ENCODE assay signal across 16 cellular contexts in the genomic region with DNA sequence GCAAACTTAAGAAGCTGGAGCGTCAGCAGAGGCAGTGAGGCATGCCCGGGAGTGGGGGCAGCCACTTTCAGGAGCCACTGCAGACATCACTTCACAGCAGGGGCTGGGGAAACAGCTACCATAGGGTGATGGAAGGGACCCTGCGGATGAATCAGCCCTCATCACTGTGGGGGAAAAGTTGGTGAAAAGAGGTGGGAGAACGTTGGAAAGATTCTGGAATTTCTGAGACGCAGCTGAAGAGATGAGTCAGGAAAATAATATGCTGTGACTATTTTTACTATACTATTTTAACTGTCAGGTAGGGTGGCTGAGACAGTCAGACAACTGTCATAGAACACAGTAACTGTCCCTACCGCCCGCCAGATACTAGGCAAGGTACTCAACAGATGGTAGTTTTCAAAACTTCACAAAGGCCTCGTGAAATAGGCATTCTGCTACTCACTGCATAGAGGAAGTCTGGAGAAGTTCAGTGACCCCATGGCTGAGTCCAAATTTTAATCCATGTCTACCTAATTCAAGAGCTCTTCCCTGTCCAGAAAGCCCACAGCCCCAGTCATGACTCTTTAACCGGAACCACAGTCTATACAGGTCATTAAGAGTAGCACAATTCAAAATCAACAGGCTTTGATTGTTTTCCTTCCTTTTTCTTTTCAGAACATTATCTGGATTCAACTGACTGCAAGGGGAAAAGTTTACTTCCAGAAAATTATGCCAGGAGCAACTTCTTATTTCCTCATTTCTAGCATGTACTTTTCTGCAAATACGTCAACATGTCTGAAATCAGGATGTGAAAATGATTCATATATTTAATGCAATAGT. TPM values are rescaled to one million over a fixed set of nuclear protein-coding genes. Genes with fewer than 3 reads are reported as not detected.
DNase-seq lines count a peak whose midpoint lies in the region; ATAC-seq, FAIRE-seq and TF ChIP-seq lines count a peak whose summit lies in the region.
"Had no signal": no experiment of that assay in that cellular context is flagged by ENCODE, and none has a peak within 500 bp of the region (broad histone marks: within the 10 kb centered on the region; RNA-seq: fewer than 3 reads in every experiment).

No MANE protein-coding gene starts in this region.

- H3K36me3 ChIP-seq in astrocyte (ENCODE audit: insufficient read depth, low read length) (no peaks in the 10 kb centered on the region), skeletal muscle tissue (ENCODE audit: control insufficient read depth in 3 of 3, insufficient read depth in 3 of 3, low read length in 3 of 3) (no peaks in the 10 kb centered on the region)

- no peaks in the 10 kb centered on the region for H3K9me3 Mint-ChIP-seq in astrocyte (ENCODE audit: unreplicated experiment)
- H3K9me3 Mint-ChIP-seq in activated CD8-positive, alpha-beta memory T cell treated with anti-CD3 and anti-CD28 coated beads, Interleukin-2, amount 10 ng/mL, durations not matched to agents 7 days and 5 days (ENCODE audit: low read depth): no peaks in the 10 kb centered on the region
- H3K9me3 Mint-ChIP-seq: stimulated activated naive CD8-positive, alpha-beta T cell treated with anti-CD3 and anti-CD28 coated beads, Interleukin-15, Interleukin-2, amounts not matched to agents 100 ng/mL and 50 ng/mL, for 24 hours had no signal

- no peaks in the 10 kb centered on the region for H3K27me3 ChIP-seq in astrocyte (ENCODE audit: insufficient read depth, low read length)
- no peaks in the 10 kb centered on the region for H3K27me3 ChIP-seq in skeletal muscle tissue (ENCODE audit: control insufficient read depth in 3 of 3, insufficient read depth in 3 of 3, low read length in 3 of 3)

- TF ChIP-seq CTCF in astrocyte (IDR thresholded peaks at IDR 0.05; ENCODE audit: insufficient read depth, low read depth, low read length): no peak

- peak overlapping the region; percentile 63 for H3K4me2 ChIP-seq in astrocyte (ENCODE audit: low read length)

- H3K27ac ChIP-seq in astrocyte (ENCODE audit: low read depth, low read length): peak overlapping the region; percentile 89
- H3K27ac ChIP-seq in skeletal muscle tissue (ENCODE audit: low read depth, low read length): peak overlapping the region; percentile 61

- H3K4me1 Mint-ChIP-seq in astrocyte (ENCODE audit: low read depth, unreplicated experiment): peaks cover 44% of the 10 kb centered on the region
- no peaks in the 10 kb centered on the region for H3K4me1 Mint-ChIP-seq in activated CD8-positive, alpha-beta memory T cell treated with anti-CD3 and anti-CD28 coated beads, Interleukin-2, amount 10 ng/mL, durations not matched to agents 7 days and 5 days

- POLR2A ChIA-PET in HEK293T (lab: Yijun Ruan, JAX): interaction anchor here (1.0 to 1.2 kb wide), 3 partner anchors 39 to 286 kb away, joined by 3 to 5 read pairs (median 4); no protein-coding TSS in a partner anchor

- H3K4me1 ChIP-seq in astrocyte (ENCODE audit: insufficient read depth, low read length) (peaks cover 44% of the 10 kb centered on the region), skeletal muscle tissue (ENCODE audit: control insufficient read depth in 3 of 3, insufficient read depth in 3 of 3, low read length in 3 of 3) (no peaks in the 10 kb centered on the region)

- DNase-seq in HEK293T (ENCODE audit: extremely low spot score): peak; percentile 9
- peak; percentile 83 for DNase-seq in astrocyte (ENCODE audit: low read depth)
- peak; percentile 85 for DNase-seq in islet precursor cell
- DNase-seq in NCI-H1930 (lab: John Stamatoyannopoulos, UW): no peak
- DNase-seq in activated CD8-positive, alpha-beta memory T cell treated with anti-CD3 and anti-CD28 coated beads, Interleukin-2, amount 10 ng/mL, durations not matched to agents 7 days and 5 days: no peak
- DNase-seq: activated CD4-positive, CD25-positive, alpha-beta regulatory T cell; glutamatergic neuron; NCI-H2171 had no signal

- H2AFZ ChIP-seq in astrocyte (ENCODE audit: low read depth, low read length): peak overlapping the region; percentile 30

- H3K9ac ChIP-seq in astrocyte (ENCODE audit: low read length): peak overlapping the region; percentile 74
- no peak overlapping the region for H3K9ac ChIP-seq in skeletal muscle tissue (ENCODE audit: low read depth in 1 of 3, low read length in 3 of 3)

- no peaks in the 10 kb centered on the region for H3K79me2 ChIP-seq in astrocyte (ENCODE audit: insufficient read depth, low read length)

- no peaks in the 10 kb centered on the region for H3K27me3 Mint-ChIP-seq in astrocyte (ENCODE audit: low read depth, unreplicated experiment)
- H3K27me3 Mint-ChIP-seq in activated CD8-positive, alpha-beta memory T cell treated with anti-CD3 and anti-CD28 coated beads, Interleukin-2, amount 10 ng/mL, durations not matched to agents 7 days and 5 days: peaks cover 2% of the 10 kb centered on the region

- no peaks in the 10 kb centered on the region for H3K36me3 Mint-ChIP-seq in astrocyte (ENCODE audit: low read depth, unreplicated experiment)
- H3K36me3 Mint-ChIP-seq in activated CD8-positive, alpha-beta memory T cell treated with anti-CD3 and anti-CD28 coated beads, Interleukin-2, amount 10 ng/mL, durations not matched to agents 7 days and 5 days: no peaks in the 10 kb centered on the region

- H3K9me3 ChIP-seq in astrocyte (ENCODE audit: insufficient read depth, low read depth, low read length): no peaks in the 10 kb centered on the region
- H3K9me3 ChIP-seq in skeletal muscle tissue (ENCODE audit: control insufficient read depth in 3 of 3, low read length in 3 of 3): no peaks in the 10 kb centered on the region

- no peak for ATAC-seq in HG03432 (IDR thresholded peaks at IDR 0.05; ENCODE audit: unreplicated experiment)
- no peak for ATAC-seq in GM21526 (IDR thresholded peaks at IDR 0.05; ENCODE audit: low FRiP score, unreplicated experiment)
- ATAC-seq in activated CD8-positive, alpha-beta memory T cell treated with anti-CD3 and anti-CD28 coated beads, Interleukin-2, amount 10 ng/mL, durations not matched to agents 7 days and 5 days: no peak
- ATAC-seq: GM12878, K562 had no signal

- H3K27ac Mint-ChIP-seq in astrocyte (ENCODE audit: unreplicated experiment): peak overlapping the region; percentile 95
- no peak overlapping the region for H3K27ac Mint-ChIP-seq in activated CD8-positive, alpha-beta memory T cell treated with anti-CD3 and anti-CD28 coated beads, Interleukin-2, amount 10 ng/mL, durations not matched to agents 7 days and 5 days
- H3K27ac Mint-ChIP-seq: stimulated activated naive CD8-positive, alpha-beta T cell treated with anti-CD3 and anti-CD28 coated beads, Interleukin-15, Interleukin-2, amounts not matched to agents 100 ng/mL and 50 ng/mL, for 24 hours had no signal

- peak; percentile 55 for FAIRE-seq in astrocyte (lab: Jason Lieb, UNC)
- FAIRE-seq: colon, GM12878, K562 had no signal

- no peaks in the 10 kb centered on the region for H4K20me1 ChIP-seq in astrocyte (ENCODE audit: insufficient read depth, low read length)

- CTCF ChIA-PET in HEK293T (lab: Yijun Ruan, JAX): interaction anchor here (0.7 to 1.2 kb wide), 2 partner anchors 18 to 36 kb away, joined by 4 read pairs; no protein-coding TSS in a partner anchor
- CTCF ChIA-PET in activated CD8-positive, alpha-beta memory T cell treated with anti-CD3 and anti-CD28 coated beads, Interleukin-2, amount 10 ng/mL, durations not matched to agents 7 days and 5 days (lab: Charles Lee): no interaction called here

- H3K4me3 ChIP-seq in astrocyte (ENCODE audit: insufficient read depth, low read depth, low read length) (peak overlapping the region; percentile 6), skeletal muscle tissue (ENCODE audit: low read length in 3 of 3) (no peak overlapping the region)
- H3K4me3 ChIP-seq: GM12878, K562 had no signal

- H3K4me3 Mint-ChIP-seq in astrocyte (ENCODE audit: unreplicated experiment): peak overlapping the region; percentile 60
- H3K4me3 Mint-ChIP-seq in activated CD8-positive, alpha-beta memory T cell treated with anti-CD3 and anti-CD28 coated beads, Interleukin-2, amount 10 ng/mL, durations not matched to agents 7 days and 5 days: no peak overlapping the region
- H3K4me3 Mint-ChIP-seq: stimulated activated naive CD8-positive, alpha-beta T cell treated with anti-CD3 and anti-CD28 coated beads, Interleukin-15, Interleukin-2, amounts not matched to agents 100 ng/mL and 50 ng/mL, for 24 hours had no signal

TF ChIP-seq in HEK293T, 16 proteins besides CTCF, POLR2A, EP300 and RAD21:
- TF ChIP-seq FOXK2 (IDR thresholded peaks at IDR 0.05): no peak
- TF ChIP-seq SUZ12 (IDR thresholded peaks at IDR 0.05): no peak
- TF ChIP-seq BHLHE40 (IDR thresholded peaks at IDR 0.05; ENCODE audit: borderline replicate concordance): no peak
- no peak for TF ChIP-seq ELF4 (IDR thresholded peaks at IDR 0.05)
- no peak for TF ChIP-seq FOXA1 (IDR thresholded peaks at IDR 0.05)
- TF ChIP-seq ZNF384 (IDR thresholded peaks at IDR 0.05): no peak
- TF ChIP-seq LEF1 (IDR thresholded peaks at IDR 0.05; ENCODE audit: borderline replicate concordance): no peak
- TF ChIP-seq NFRKB (IDR thresholded peaks at IDR 0.05): no peak
- no peak for TF ChIP-seq HDGF (IDR thresholded peaks at IDR 0.05; ENCODE audit: borderline replicate concordance)
- TF ChIP-seq, protein P1, sequence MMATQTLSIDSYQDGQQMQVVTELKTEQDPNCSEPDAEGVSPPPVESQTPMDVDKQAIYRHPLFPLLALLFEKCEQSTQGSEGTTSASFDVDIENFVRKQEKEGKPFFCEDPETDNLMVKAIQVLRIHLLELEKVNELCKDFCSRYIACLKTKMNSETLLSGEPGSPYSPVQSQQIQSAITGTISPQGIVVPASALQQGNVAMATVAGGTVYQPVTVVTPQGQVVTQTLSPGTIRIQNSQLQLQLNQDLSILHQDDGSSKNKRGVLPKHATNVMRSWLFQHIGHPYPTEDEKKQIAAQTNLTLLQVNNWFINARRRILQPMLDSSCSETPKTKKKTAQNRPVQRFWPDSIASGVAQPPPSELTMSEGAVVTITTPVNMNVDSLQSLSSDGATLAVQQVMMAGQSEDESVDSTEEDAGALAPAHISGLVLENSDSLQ (IDR thresholded peaks at IDR 0.05): no peak
- no peak for TF ChIP-seq SP1 (IDR thresholded peaks at IDR 0.05)
- no peak for TF ChIP-seq L3MBTL2 (conservative IDR thresholded peaks at IDR 0.05)
- TF ChIP-seq TARDBP (IDR thresholded peaks at IDR 0.05): no peak
- TF ChIP-seq FOXM1 (IDR thresholded peaks at IDR 0.05; ENCODE audit: borderline replicate concordance): no peak
- TF ChIP-seq CTBP1 (IDR thresholded peaks at IDR 0.05; ENCODE audit: borderline replicate concordance): no peak
- TF ChIP-seq ARNT (IDR thresholded peaks at IDR 0.05): no peak
TF ChIP-seq in HEK293T: peak in this region for 0.

RNA-seq across cellular contexts. Expression of a gene that starts 39.3 kb away (rescaled TPM):
- total RNA-seq in astrocyte (92.3 and 97.0 TPM in 2 replicates), skeletal muscle tissue (79.9 TPM)
- total RNA-seq in activated CD8-positive, alpha-beta memory T cell treated with anti-CD3 and anti-CD28 coated beads, Interleukin-2, amount 10 ng/mL, durations not matched to agents 7 days and 5 days: under 1 TPM in 1 of 2 experiments, not detected in 1; 0.45 TPM
- total RNA-seq: myocyte had no signal

Comparison
In these comparisons a context has a peak if more than half of its experiments do, and no peak if none do; other contexts are left out.
1. DNase-seq: peak in HEK293T (single experiment), astrocyte (single experiment) and islet precursor cell (single experiment); none in NCI-H1930 (0 of 2) and activated CD8-positive, alpha-beta memory T cell treated with anti-CD3 and anti-CD28 coated beads, Interleukin-2, amount 10 ng/mL, durations not matched to agents 7 days and 5 days (single experiment).
2. RNA of a gene that starts 39.3 kb away (total RNA-seq): 92.3 to 97.0 TPM in astrocyte and 79.9 TPM in skeletal muscle tissue (single experiment); 0.45 TPM in activated CD8-positive, alpha-beta memory T cell treated with anti-CD3 and anti-CD28 coated beads, Interleukin-2, amount 10 ng/mL, durations not matched to agents 7 days and 5 days; every median in the first group is over 10 times any median in the second.